10 cellular contexts compared by ENCODE assay signal in genomic region chr10:31581741-31582323, GRCh38.
DNase-seq lines count a peak whose midpoint lies in the region; ATAC-seq and TF ChIP-seq lines count a peak whose summit lies in the region.
"Had no signal": no experiment of that assay in that cellular context is flagged by ENCODE, and none has a peak within 500 bp of the region (broad histone marks: within the 10 kb centered on the region; RNA-seq: fewer than 3 reads in every experiment).

No MANE protein-coding gene starts in this region.

- TF ChIP-seq EP300 in sigmoid colon (IDR thresholded peaks at IDR 0.05): no peak

- H3K27ac ChIP-seq in sigmoid colon: peak overlapping the region in 2 of 4 donors; percentile 21 to 51

- DNase-seq in MV-4-11 (lab: John Stamatoyannopoulos, UW) (peak; percentile 84), mesothelial cell of epicardium (ENCODE audit: low spot score in 2 of 2, unreplicated experiment in 2 of 2) (no peak), sigmoid colon (no peak), dedifferentiated amniotic fluid mesenchymal stem cell (ENCODE audit: extremely low spot score) (no peak), superior temporal gyrus (ENCODE audit: extremely low spot score) (no peak), NCI-H1694 treated with DMSO at 0.1 percent for 48 hours (lab: John Stamatoyannopoulos, UW) (no peak)
- DNase-seq: activated CD8-positive, alpha-beta memory T cell treated with anti-CD3 and anti-CD28 coated beads for 24 hours; Karpas-422 had no signal

- H3K36me3 Mint-ChIP-seq in mesothelial cell of epicardium: no peaks in the 10 kb centered on the region

- H3K9me3 ChIP-seq in sigmoid colon: peaks cover 0 to 1% (median 0%) of the 10 kb centered on the region in 4 donors

- no peak overlapping the region for H3K4me3 ChIP-seq in sigmoid colon

- no peak overlapping the region for H3K4me3 Mint-ChIP-seq in mesothelial cell of epicardium

- TF ChIP-seq CTCF in mesothelial cell of epicardium (IDR thresholded peaks at IDR 0.05; ENCODE audit: unreplicated experiment): no peak
- TF ChIP-seq CTCF in sigmoid colon (IDR thresholded peaks at IDR 0.05): no peak

- TF ChIP-seq POLR2A in GM18505 (IDR thresholded peaks at IDR 0.05; ENCODE audit: borderline replicate concordance, extremely low read depth, insufficient read depth, insufficient read length) (no peak), sigmoid colon (IDR thresholded peaks at IDR 0.05) (no peak)

- intact Hi-C loops in sigmoid colon (cut with DNase I): no loop called here

- H3K4me1 Mint-ChIP-seq in mesothelial cell of epicardium: peaks cover 33% of the 10 kb centered on the region

- no peaks in the 10 kb centered on the region for H3K36me3 ChIP-seq in sigmoid colon

- no peaks in the 10 kb centered on the region for H3K27me3 Mint-ChIP-seq in mesothelial cell of epicardium (ENCODE audit: low read depth)

- no peaks in the 10 kb centered on the region for H3K27me3 ChIP-seq in sigmoid colon

- WGBS in sigmoid colon, 2 donors: 54 to 57% methylated on average over 9 of the region's 9 CpGs

- H3K9me3 Mint-ChIP-seq in mesothelial cell of epicardium: peaks cover 19% of the 10 kb centered on the region

- ATAC-seq in GM18505 (IDR thresholded peaks at IDR 0.05; ENCODE audit: unreplicated experiment) (peak; percentile 73), GM21717 (IDR thresholded peaks at IDR 0.05; ENCODE audit: unreplicated experiment) (peak; percentile 70)

- peaks cover 0 to 33% (median 25%) of the 10 kb centered on the region in 4 donors for H3K4me1 ChIP-seq in sigmoid colon

- H3K27ac Mint-ChIP-seq in mesothelial cell of epicardium: peak overlapping the region; percentile 71
